ENCODE assay signal across 1 cellular context in genomic region chr1:53373246-53373645, GRCh38.
TF ChIP-seq lines count a peak whose summit lies in the region.

No MANE protein-coding gene starts in this region.

TF ChIP-seq in K562, 482 proteins besides CTCF, POLR2A, EP300 and RAD21 (continued from another document):
- TF ChIP-seq NR0B1 (IDR thresholded peaks at IDR 0.05; ENCODE audit: partially characterized antibody) (no peak), FOXK2 (conservative IDR thresholded peaks at IDR 0.05 in 1 of 2, IDR thresholded peaks at IDR 0.05 in 1 of 2; ENCODE audit: low read depth in 2 of 2) (no peak), EHMT2 (IDR thresholded peaks at IDR 0.05) (no peak), RFX5 (IDR thresholded peaks at IDR 0.05; ENCODE audit: low read depth, low read length) (no peak), ZNF57 (CRISPR knock-in tag; IDR thresholded peaks at IDR 0.05) (no peak), ZNF696 (CRISPR knock-in tag; conservative IDR thresholded peaks at IDR 0.05) (no peak), ZNF197 (CRISPR knock-in tag; IDR thresholded peaks at IDR 0.05; ENCODE audit: low read depth) (no peak)
